In the genomic region with DNA sequence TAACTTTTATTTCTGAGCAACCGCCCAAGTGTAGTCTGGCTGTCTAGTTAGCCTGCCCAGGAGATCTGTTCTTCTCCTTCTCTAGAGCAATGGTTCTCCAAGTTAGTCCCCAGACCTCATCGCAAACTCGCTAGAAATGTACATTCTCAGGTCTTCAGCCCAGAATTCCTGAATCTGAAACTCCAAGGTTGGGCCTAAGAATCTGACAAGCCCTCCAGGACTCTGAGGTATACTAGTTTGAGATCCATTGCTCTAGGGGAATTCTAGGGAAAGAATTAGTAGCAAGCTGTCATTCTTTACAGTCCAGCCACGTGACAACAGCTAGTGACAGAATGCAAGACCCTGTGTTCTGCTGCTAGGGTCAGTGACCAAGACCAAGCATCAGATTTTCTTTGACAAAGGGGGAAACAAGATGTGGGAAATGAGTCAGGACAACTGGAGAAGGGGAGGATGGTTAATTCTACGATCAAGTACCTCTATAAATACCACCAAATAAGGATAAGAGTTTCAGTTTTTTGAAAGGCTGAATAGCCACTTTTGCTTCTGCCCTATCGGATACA, we compare ENCODE assay signal across 16 cellular contexts. TPM values are rescaled to one million over a fixed set of nuclear protein-coding genes. Genes with fewer than 3 reads are reported as not detected.
DNase-seq lines count a peak whose midpoint lies in the region; ATAC-seq and TF ChIP-seq lines count a peak whose summit lies in the region.
"Had no signal": no experiment of that assay in that cellular context is flagged by ENCODE, and none has a peak within 500 bp of the region (broad histone marks: within the 10 kb centered on the region; RNA-seq: fewer than 3 reads in every experiment).

No MANE protein-coding gene starts in this region.

- 80% methylated on average over 2 of the region's 6 CpGs; no CpG with 5 or more reads in 1 of the 2 experiments for WGBS in IMR-90 (ENCODE audit: extremely low coverage in 2 of 2, insufficient read length in 1 of 2), 2 experiments
- 69 to 77% (median 70%) methylated on average over 6 of the region's 6 CpGs for WGBS in psoas muscle, 3 donors

- H3K18ac ChIP-seq in IMR-90 (ENCODE audit: low read depth, low read length) = no peak overlapping the region

- H3K56ac ChIP-seq in IMR-90 (ENCODE audit: extremely low read depth, insufficient read depth, low read length) = no peak overlapping the region

- no peak for ATAC-seq in CD4-positive, alpha-beta T cell (ENCODE audit: poor library complexity)
- ATAC-seq in IMR-90 (ENCODE audit: low read depth) = no peak
- no peak for ATAC-seq in effector memory CD8-positive, alpha-beta T cell (replicated peaks)
- no peak for ATAC-seq in psoas muscle
- no peak for ATAC-seq in HG03196 (IDR thresholded peaks at IDR 0.05; ENCODE audit: unreplicated experiment)
- ATAC-seq: foreskin keratinocyte had no signal

- no peaks in the 10 kb centered on the region for H3K9me3 Mint-ChIP-seq in CD4-positive, alpha-beta T cell
- no peaks in the 10 kb centered on the region for H3K9me3 Mint-ChIP-seq in effector memory CD8-positive, alpha-beta T cell

- peak overlapping the region; percentile 54 for H3K4me3 Mint-ChIP-seq in CD4-positive, alpha-beta T cell
- H3K4me3 Mint-ChIP-seq in effector memory CD8-positive, alpha-beta T cell = peak overlapping the region; percentile 88 to 95

- dilution Hi-C loops in IMR-90 (cut with HindIII; ENCODE audit: low sequenced_read_pairs, unreplicated experiment) = no loop called here

- H2AFZ ChIP-seq in IMR-90 (replicated peaks; ENCODE audit: low read length, poor library complexity) = no peak overlapping the region

- peaks cover 45% of the 10 kb centered on the region for H3K36me3 Mint-ChIP-seq in CD4-positive, alpha-beta T cell (ENCODE audit: low read depth)
- peaks cover 25% of the 10 kb centered on the region for H3K36me3 Mint-ChIP-seq in effector memory CD8-positive, alpha-beta T cell (ENCODE audit: insufficient read depth)

- POLR2A ChIA-PET in CD4-positive, alpha-beta T cell (lab: Charles Lee) = interaction anchor here (1.7 kb wide), 1 partner anchor 14 kb away, joined by 4 read pairs; no protein-coding TSS in a partner anchor
- POLR2A ChIA-PET in IMR-90 (lab: Charles Lee; ENCODE audit: unreplicated experiment) = interaction anchor here (0.6 kb wide), 1 partner anchor 75 kb away, joined by 4 read pairs; no protein-coding TSS in a partner anchor

- no peak overlapping the region for H2BK20ac ChIP-seq in IMR-90 (ENCODE audit: low read depth, low read length)

- H2BK120ac ChIP-seq in IMR-90 (ENCODE audit: low read depth, low read length) = no peak overlapping the region

- peak overlapping the region; percentile 54 for H3K27ac Mint-ChIP-seq in CD4-positive, alpha-beta T cell
- H3K27ac Mint-ChIP-seq in effector memory CD8-positive, alpha-beta T cell = peak overlapping the region; percentile 93 to 96

- H3K4me1 ChIP-seq in IMR-90 (ENCODE audit: control insufficient read depth, insufficient read depth, low read length) (peaks cover 38% of the 10 kb centered on the region), psoas muscle (peaks cover 73% of the 10 kb centered on the region)

- no peak overlapping the region for H3K9ac ChIP-seq in IMR-90 (ENCODE audit: low read depth, low read length)

- H3K4me3 ChIP-seq in IMR-90 (ENCODE audit: insufficient read depth, low read depth, low read length) (no peak overlapping the region), psoas muscle (no peak overlapping the region)
- H3K4me3 ChIP-seq: tibial nerve had no signal

- peak overlapping the region; percentile 23 for H2BK5ac ChIP-seq in IMR-90 (ENCODE audit: low read depth, low read length, poor library complexity, severe bottlenecking)

- BruUV-seq in IMR-90 (replicated peaks; lab: Mats Ljungman, UMichigan) = no TSS peak

- H4K5ac ChIP-seq in IMR-90 (ENCODE audit: low read depth, low read length) = no peak overlapping the region

- peaks cover 82% of the 10 kb centered on the region for H4K20me1 ChIP-seq in IMR-90 (ENCODE audit: insufficient read depth, low read length)

- peaks cover 75% of the 10 kb centered on the region for H3K4me1 Mint-ChIP-seq in CD4-positive, alpha-beta T cell (ENCODE audit: low read depth)
- peaks cover 57 to 66% of the 10 kb centered on the region in 2 donors for H3K4me1 Mint-ChIP-seq in effector memory CD8-positive, alpha-beta T cell (ENCODE audit: low read depth in 2 of 2)

- peaks cover 31% of the 10 kb centered on the region for H3K9me1 ChIP-seq in IMR-90 (ENCODE audit: insufficient read depth, low read length)

- no peak for DNase-seq in CD4-positive, alpha-beta T cell
- DNase-seq in IMR-90 (no peak), psoas muscle (no peak), inferior parietal cortex (ENCODE audit: extremely low spot score) (no peak), KG1 (lab: John Stamatoyannopoulos, UW) (no peak), NCI-H2029 treated with DMSO at 0.1 percent for 48 hours (lab: John Stamatoyannopoulos, UW) (no peak)
- no peak for DNase-seq in effector memory CD8-positive, alpha-beta T cell
- DNase-seq: activated T-cell treated with anti-CD3 and anti-CD28 coated beads, Interleukin-2, amount 50 U/mL, for 1 hour; anterior cingulate cortex; foreskin keratinocyte; NCI-H1105; NCI-H446; nucleus accumbens had no signal

- H3K9me3 ChIP-seq in CD4-positive, alpha-beta T cell (ENCODE audit: control insufficient read depth, low read length) = no peaks in the 10 kb centered on the region
- H3K9me3 ChIP-seq in IMR-90 (ENCODE audit: control insufficient read depth, insufficient read depth, low read length) (no peaks in the 10 kb centered on the region), psoas muscle (no peaks in the 10 kb centered on the region)
- H3K9me3 ChIP-seq: tibial nerve had no signal

- intact Hi-C loops in CD4-positive, alpha-beta T cell (cut with DNase I, micrococcal nuclease) = no loop called here
- intact Hi-C loops in IMR-90 (cut with micrococcal nuclease) (no loop called here), psoas muscle (cut with DNase I) (no loop called here)

- no peak for TF ChIP-seq POLR2A in IMR-90 (IDR thresholded peaks at IDR 0.05; ENCODE audit: low read depth, low read length)

- CTCF ChIA-PET in CD4-positive, alpha-beta T cell (lab: Charles Lee) = interaction anchor here (0.7 to 1.0 kb wide), 3 partner anchors 10 to 62 kb away, joined by 3 to 4 read pairs (median 4); no protein-coding TSS in a partner anchor
- CTCF ChIA-PET in IMR-90 (lab: Yijun Ruan, JAX) = interaction anchor here (0.5 to 1.0 kb wide), 2 partner anchors 27 to 595 kb away, joined by 3 to 5 read pairs; no protein-coding TSS in a partner anchor

- peak overlapping the region; percentile 0 for H3K14ac ChIP-seq in IMR-90 (replicated peaks; ENCODE audit: low read depth, low read length)

- H4K8ac ChIP-seq in IMR-90 (ENCODE audit: low read depth in 2 of 2, low read length in 2 of 2) = no peak overlapping the region

- H3K36me3 ChIP-seq in IMR-90 (ENCODE audit: control insufficient read depth, insufficient read depth, low read length) (peaks cover 5% of the 10 kb centered on the region), psoas muscle (ENCODE audit: insufficient read depth in 1 of 2, low read depth in 1 of 2) (no peaks in the 10 kb centered on the region)
- H3K36me3 ChIP-seq: tibial nerve had no signal

- H3K4me2 ChIP-seq in IMR-90 (ENCODE audit: low read depth, low read length) = peak overlapping the region; percentile 32; the same call in 1 of the 2 replicates

- H2BK15ac ChIP-seq in IMR-90 (ENCODE audit: low read depth, low read length) = peak overlapping the region; percentile 19; the same call in 1 of the 3 replicates

- TF ChIP-seq CTCF in CD4-positive, alpha-beta T cell (IDR thresholded peaks at IDR 0.05) = no peak
- no peak for TF ChIP-seq CTCF in IMR-90 (conservative IDR thresholded peaks at IDR 0.05; ENCODE audit: low read depth, low read length)
- TF ChIP-seq CTCF in psoas muscle (IDR thresholded peaks at IDR 0.05) = no peak

- no peak overlapping the region for H2AK9ac ChIP-seq in IMR-90 (replicated peaks; ENCODE audit: low read depth, low read length, poor library complexity)

- peaks cover 5 to 67% of the 10 kb centered on the region in 2 experiments for H3K79me1 ChIP-seq in IMR-90 (ENCODE audit: low read depth in 1 of 2, low read length in 2 of 2)

- H3K27me3 ChIP-seq in CD4-positive, alpha-beta T cell (ENCODE audit: control insufficient read depth, insufficient read depth, low read length) = no peaks in the 10 kb centered on the region
- H3K27me3 ChIP-seq in IMR-90 (ENCODE audit: control insufficient read depth, insufficient read depth, low read length) = no peaks in the 10 kb centered on the region
- H3K27me3 ChIP-seq in psoas muscle (ENCODE audit: insufficient read depth in 3 of 3, low read length in 2 of 3) = no peaks in the 10 kb centered on the region
- H3K27me3 ChIP-seq: foreskin keratinocyte, tibial nerve had no signal

- H3K27me3 Mint-ChIP-seq in CD4-positive, alpha-beta T cell = no peaks in the 10 kb centered on the region
- H3K27me3 Mint-ChIP-seq in effector memory CD8-positive, alpha-beta T cell = no peaks in the 10 kb centered on the region

- no peak for TF ChIP-seq RAD21 in IMR-90 (IDR thresholded peaks at IDR 0.05; ENCODE audit: low read length)

- no peak overlapping the region for H4K91ac ChIP-seq in IMR-90 (ENCODE audit: insufficient read depth, low read depth, low read length)

- peak overlapping the region; percentile 8; the same call in 1 of the 2 replicates for H3K4ac ChIP-seq in IMR-90 (ENCODE audit: low read depth, low read length)

- in situ Hi-C loops in IMR-90 (cut with MboI; ENCODE audit: low sequenced_read_pairs) = no loop called here

- H3K27ac ChIP-seq in CD4-positive, alpha-beta T cell (ENCODE audit: low read depth, low read length) = no peak overlapping the region
- H3K27ac ChIP-seq in IMR-90 (ENCODE audit: insufficient read depth, low read length) = peak overlapping the region; percentile 34; the same call in 1 of the 2 replicates
- H3K27ac ChIP-seq in psoas muscle = peak overlapping the region; percentile 97
- H3K27ac ChIP-seq: foreskin keratinocyte, VCaP had no signal

- H3K23ac ChIP-seq in IMR-90 (ENCODE audit: low read depth, low read length) = peak overlapping the region; percentile 33

- no peak overlapping the region for H2AK5ac ChIP-seq in IMR-90 (ENCODE audit: low read depth, low read length)

TF ChIP-seq in IMR-90, 13 proteins besides CTCF, POLR2A, EP300 and RAD21 (continues in another document):
- TF ChIP-seq SMC3 (IDR thresholded peaks at IDR 0.05; ENCODE audit: low read depth, low read length) = no peak

RNA-seq across cellular contexts. Expression of gene UBE2V1, which starts 5.8 kb away (rescaled TPM):
- 100 to 1,000 TPM; 115 to 140 TPM for total RNA-seq in CD4-positive, alpha-beta T cell
- total RNA-seq in IMR-90 (2012; rRNA removed) = 20.1 and 41.4 TPM in 2 replicates
- 128 and 138 TPM in 2 replicates for polyA plus RNA-seq in IMR-90 (2012; rRNA removed)
- polyA plus RNA-seq in IMR-90 (2012; cell fraction: cytosol; rRNA removed) = 46.2 and 74.3 TPM in 2 replicates
- polyA plus RNA-seq in IMR-90 (2012; cell fraction: nucleus; rRNA removed; ENCODE audit: low replicate concordance) = 37.1 and 141 TPM in 2 replicates
- total RNA-seq in psoas muscle = 10 to 100 TPM; 45.2 to 78.1 (median 57.5) TPM
- polyA plus RNA-seq in psoas muscle = 100 to 1,000 TPM in 2 of 3 donors, 10 to 100 TPM in 1; 57.1 to 165 (median 103) TPM

RNA-seq across cellular contexts. Expression of gene PEDS1, which starts 46.4 kb away (rescaled TPM):
- 10 to 100 TPM; 21.3 to 21.9 TPM for total RNA-seq in CD4-positive, alpha-beta T cell
- total RNA-seq in IMR-90 (2012; rRNA removed) (24.0 and 25.3 TPM in 2 replicates), psoas muscle (10 to 100 TPM; 17.5 to 59.2 (median 35.0) TPM)
- polyA plus RNA-seq in IMR-90 (2012; rRNA removed) (59.9 and 67.6 TPM in 2 replicates), psoas muscle (10 to 100 TPM; 23.8 to 55.1 (median 49.2) TPM)
- polyA plus RNA-seq in IMR-90 (2012; cell fraction: cytosol; rRNA removed) = 26.9 and 58.5 TPM in 2 replicates
- 24.5 and 45.9 TPM in 2 replicates for polyA plus RNA-seq in IMR-90 (2012; cell fraction: nucleus; rRNA removed; ENCODE audit: low replicate concordance)
